In the genomic region with DNA sequence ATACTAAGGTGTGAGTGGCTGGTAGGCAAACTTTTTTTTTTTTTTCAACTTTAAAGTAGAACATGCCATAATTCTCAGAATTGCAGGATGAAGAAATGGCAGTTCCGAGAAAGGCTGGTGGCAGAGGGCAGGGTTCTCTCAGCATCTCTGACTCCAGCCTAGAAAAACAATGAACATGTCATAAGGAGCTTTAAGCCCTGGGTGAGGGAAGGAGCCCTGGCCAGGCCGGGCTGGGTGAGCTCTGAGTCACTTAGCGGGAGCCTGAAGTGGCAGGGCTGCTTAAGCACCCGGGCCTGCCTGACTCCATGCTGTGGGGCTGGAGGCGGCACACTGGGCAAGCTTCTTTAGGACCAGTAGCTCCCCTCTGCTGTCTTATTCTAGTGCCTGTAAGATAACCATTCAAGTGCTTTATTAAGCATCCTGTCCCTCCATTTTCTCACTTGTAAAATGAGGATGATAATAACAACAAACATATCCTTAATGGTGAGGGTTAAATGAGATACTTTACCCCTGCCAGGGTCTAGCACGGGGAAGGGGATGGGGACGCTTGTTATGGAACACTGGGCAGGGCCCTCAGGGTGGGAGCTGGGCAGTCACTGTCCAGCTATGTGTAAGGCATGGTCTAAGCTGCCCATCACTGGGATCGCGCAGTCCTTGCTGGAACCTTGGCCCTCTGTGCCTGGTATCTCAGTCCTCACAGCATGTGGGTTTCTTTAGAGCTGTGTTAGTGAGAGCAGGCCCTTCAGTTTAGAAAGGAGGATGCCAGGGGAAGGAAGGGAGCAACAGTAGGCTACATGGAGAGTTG, we compare ENCODE assay signal across 9 cellular contexts.
DNase-seq lines count a peak whose midpoint lies in the region; ATAC-seq and TF ChIP-seq lines count a peak whose summit lies in the region.
"Had no signal": no experiment of that assay in that cellular context is flagged by ENCODE, and none has a peak within 500 bp of the region (broad histone marks: within the 10 kb centered on the region; RNA-seq: fewer than 3 reads in every experiment).

No MANE protein-coding gene starts in this region.

- ATAC-seq in activated CD4-positive, CD25-positive, alpha-beta regulatory T cell treated with anti-CD3 and anti-CD28 coated beads, Interleukin-2, amount 50 U/mL, for 24 hours = peak; percentile 75 to 84
- ATAC-seq in HG03159 (IDR thresholded peaks at IDR 0.05; ENCODE audit: unreplicated experiment) = no peak

- H3K27ac ChIP-seq in coronary artery = peak overlapping the region; percentile 86 to 89

- peak overlapping the region; percentile 12 for H3K4me3 ChIP-seq in coronary artery
- no peak overlapping the region for H3K4me3 ChIP-seq in skeletal muscle cell (ENCODE audit: low read depth, low read length)

- no peak for TF ChIP-seq CTCF in coronary artery (IDR thresholded peaks at IDR 0.05)

- no peak for DNase-seq in activated CD4-positive, CD25-positive, alpha-beta regulatory T cell (lab: John Stamatoyannopoulos, UW)
- peak; percentile 42 for DNase-seq in RPMI8226
- DNase-seq in coronary artery (ENCODE audit: low spot score) = peak; percentile 95
- DNase-seq in skeletal muscle cell (ENCODE audit: low read depth) = peak; percentile 64
- no peak for DNase-seq in effector CD4-positive, alpha-beta T cell
- DNase-seq in activated CD8-positive, alpha-beta memory T cell treated with anti-CD3 and anti-CD28 coated beads, Interleukin-2, amount 50 U/mL, for 48 hours = no peak
- DNase-seq: midbrain had no signal

Comparison
In these comparisons a context has a peak if more than half of its experiments do, and no peak if none do; other contexts are left out.
1. DNase-seq: peak in RPMI8226 (single experiment), coronary artery (single experiment) and skeletal muscle cell (single experiment); none in activated CD4-positive, CD25-positive, alpha-beta regulatory T cell (0 of 4), effector CD4-positive, alpha-beta T cell (single experiment) and activated CD8-positive, alpha-beta memory T cell treated with anti-CD3 and anti-CD28 coated beads, Interleukin-2, amount 50 U/mL, for 48 hours (single experiment).